Comparison of ENCODE assay signal across 13 cellular contexts in genomic region chr1:21590116-21590905, GRCh38.
DNase-seq lines count a peak whose midpoint lies in the region; ATAC-seq and TF ChIP-seq lines count a peak whose summit lies in the region.
"Had no signal": no experiment of that assay in that cellular context is flagged by ENCODE, and none has a peak within 500 bp of the region (broad histone marks: within the 10 kb centered on the region; RNA-seq: fewer than 3 reads in every experiment).

No MANE protein-coding gene starts in this region.

- H2BK15ac ChIP-seq in mesenchymal stem cell (ENCODE audit: low read depth, poor library complexity, severe bottlenecking) (peak overlapping the region; percentile 60), mesendoderm (replicated peaks; ENCODE audit: low read depth) (no peak overlapping the region)

- H4K20me1 ChIP-seq in BLaER1 = no peaks in the 10 kb centered on the region; the same call in 1 of the 2 replicates

- H2BK120ac ChIP-seq in mesenchymal stem cell (ENCODE audit: low read depth, low read length) (no peak overlapping the region), mesendoderm (ENCODE audit: low read depth, low read length) (no peak overlapping the region)

- H3K23ac ChIP-seq in mesenchymal stem cell (ENCODE audit: low read length in 2 of 2) (no peak overlapping the region), mesendoderm (ENCODE audit: low read length) (no peak overlapping the region)

- intact Hi-C loops in ascending aorta (cut with DNase I) (no loop called here), Right ventricle myocardium inferior (cut with DNase I) (no loop called here)

- H3K18ac ChIP-seq in mesenchymal stem cell (ENCODE audit: low read depth in 1 of 2, low read length in 2 of 2) = no peak overlapping the region
- H3K18ac ChIP-seq in mesendoderm (ENCODE audit: low read length) = no peak overlapping the region

- H3K4me2 ChIP-seq in BLaER1 (peak overlapping the region; percentile 32), mesenchymal stem cell (ENCODE audit: low read length, poor library complexity, severe bottlenecking) (no peak overlapping the region), mesendoderm (ENCODE audit: low read length) (no peak overlapping the region)

- H3K79me2 ChIP-seq in mesendoderm (ENCODE audit: control insufficient read depth, insufficient read depth, low read length) = no peaks in the 10 kb centered on the region

- H2BK5ac ChIP-seq in mesenchymal stem cell (ENCODE audit: low read depth, low read length, poor library complexity, severe bottlenecking) (peak overlapping the region; percentile 51), mesendoderm (ENCODE audit: low read length) (no peak overlapping the region)

- H4K8ac ChIP-seq in mesenchymal stem cell (ENCODE audit: low read length) (no peak overlapping the region), mesendoderm (ENCODE audit: low read depth, low read length) (no peak overlapping the region)

- H3K4me3 ChIP-seq in BLaER1 = no peak overlapping the region
- H3K4me3 ChIP-seq in mesenchymal stem cell (ENCODE audit: insufficient read depth in 1 of 2, low read depth in 1 of 2, low read length in 2 of 2) = no peak overlapping the region
- no peak overlapping the region for H3K4me3 ChIP-seq in ascending aorta
- no peak overlapping the region for H3K4me3 ChIP-seq in mesendoderm (ENCODE audit: low read length)
- H3K4me3 ChIP-seq in suprapubic skin = no peak overlapping the region

- 53% methylated on average over 20 of the region's 25 CpGs for WGBS in mesenchymal stem cell
- no CpG with 5 or more reads among the region's 25 CpGs for WGBS in mesendoderm (ENCODE audit: extremely low coverage, insufficient coverage, low lambda C conversion rate)
- WGBS in suprapubic skin = 17% methylated on average over 5 of the region's 25 CpGs

- H3K4ac ChIP-seq in mesenchymal stem cell (ENCODE audit: low read depth in 1 of 2, low read length in 2 of 2) = peak overlapping the region in 1 of 2 experiments; percentile 18
- H3K4ac ChIP-seq in mesendoderm (ENCODE audit: low read depth, low read length) = no peak overlapping the region

- H3K79me1 ChIP-seq in mesenchymal stem cell (replicated peaks; ENCODE audit: low read length, poor library complexity, severe bottlenecking) (no peaks in the 10 kb centered on the region), mesendoderm (ENCODE audit: low read length) (no peaks in the 10 kb centered on the region)

- peak overlapping the region in 1 of 2 experiments; percentile 21 for H2BK12ac ChIP-seq in mesenchymal stem cell (ENCODE audit: low read length in 2 of 2)

- no peak for TF ChIP-seq POLR2A in suprapubic skin (IDR thresholded peaks at IDR 0.05)

- H3K14ac ChIP-seq in mesenchymal stem cell (ENCODE audit: low read length in 2 of 2) = no peak overlapping the region

- no peak overlapping the region for H3K56ac ChIP-seq in mesendoderm (ENCODE audit: low read length)

- ATAC-seq in Right ventricle myocardium inferior = no peak
- ATAC-seq: activated naive CD4-positive, alpha-beta T cell treated with anti-CD3 and anti-CD28 coated beads, Interleukin-2, amount 50 U/mL, for 72 hours; right cardiac atrium had no signal

- H2AK5ac ChIP-seq in mesenchymal stem cell (ENCODE audit: low read length, severe bottlenecking) = no peak overlapping the region
- no peak overlapping the region for H2AK5ac ChIP-seq in mesendoderm (ENCODE audit: low read length)

- H3K27me3 ChIP-seq in BLaER1 (no peaks in the 10 kb centered on the region), mesenchymal stem cell (ENCODE audit: control insufficient read depth in 1 of 2, insufficient read depth in 1 of 2, low read length in 2 of 2) (peaks cover 16 to 69% of the 10 kb centered on the region in 2 experiments), ascending aorta (no peaks in the 10 kb centered on the region), mesendoderm (ENCODE audit: insufficient read depth, low read length, poor library complexity) (no peaks in the 10 kb centered on the region), suprapubic skin (peaks cover 38% of the 10 kb centered on the region)

- H3K4me1 ChIP-seq in BLaER1 (peaks cover 9% of the 10 kb centered on the region), mesenchymal stem cell (ENCODE audit: control insufficient read depth, insufficient read depth, low read depth, low read length) (peaks cover 33% of the 10 kb centered on the region), ascending aorta (no peaks in the 10 kb centered on the region), mesendoderm (ENCODE audit: control insufficient read depth, low read depth, low read length) (peaks cover 3% of the 10 kb centered on the region), suprapubic skin (peaks cover 34% of the 10 kb centered on the region)

- no peak for TF ChIP-seq CTCF in ascending aorta (IDR thresholded peaks at IDR 0.05)
- TF ChIP-seq CTCF in suprapubic skin (IDR thresholded peaks at IDR 0.05) = no peak

- H2AFZ ChIP-seq in mesenchymal stem cell (ENCODE audit: low read depth, low read length) = no peak overlapping the region

- DNase-seq in NCI-H1436 treated with DMSO at 0.1 percent for 48 hours (lab: John Stamatoyannopoulos, UW) (peak; percentile 47), RPMI7951 (ENCODE audit: low read depth) (peak; percentile 40), mesenchymal stem cell (peak; percentile 28), ascending aorta (ENCODE audit: low spot score in 2 of 2) (no peak), mesendoderm (no peak), suprapubic skin (ENCODE audit: low spot score in 2 of 2) (no peak), Right ventricle myocardium inferior (ENCODE audit: missing footprints) (no peak)
- DNase-seq: central memory CD4-positive, alpha-beta T cell; foreskin melanocyte; right cardiac atrium; stimulated activated CD4-positive, alpha-beta T cell treated with anti-CD3 and anti-CD28 coated beads, Interleukin-4, amount 100 ng/mL, for 24 hours had no signal

- H3K9ac ChIP-seq in BLaER1 (no peak overlapping the region), mesenchymal stem cell (ENCODE audit: low read length) (no peak overlapping the region), mesendoderm (ENCODE audit: low read length) (no peak overlapping the region)

- H3K9me3 ChIP-seq in BLaER1 (no peaks in the 10 kb centered on the region), mesenchymal stem cell (ENCODE audit: control insufficient read depth, low read length) (no peaks in the 10 kb centered on the region), ascending aorta (no peaks in the 10 kb centered on the region), suprapubic skin (no peaks in the 10 kb centered on the region)

- H4K5ac ChIP-seq in mesendoderm (ENCODE audit: low read length) = no peak overlapping the region

- no peaks in the 10 kb centered on the region for H3K36me3 ChIP-seq in BLaER1
- H3K36me3 ChIP-seq in mesenchymal stem cell (ENCODE audit: control insufficient read depth in 1 of 2, insufficient read depth in 2 of 2, low read depth in 1 of 2, low read length in 2 of 2) = no peaks in the 10 kb centered on the region
- no peaks in the 10 kb centered on the region for H3K36me3 ChIP-seq in ascending aorta
- no peaks in the 10 kb centered on the region for H3K36me3 ChIP-seq in mesendoderm (ENCODE audit: control insufficient read depth, insufficient read depth, low read length)
- no peaks in the 10 kb centered on the region for H3K36me3 ChIP-seq in suprapubic skin

- H4K91ac ChIP-seq in mesenchymal stem cell (ENCODE audit: low read length) = no peak overlapping the region

- H3K27ac ChIP-seq in BLaER1 (no peak overlapping the region), mesenchymal stem cell (ENCODE audit: low read length, poor library complexity, severe bottlenecking) (no peak overlapping the region), ascending aorta (no peak overlapping the region), mesendoderm (ENCODE audit: low read depth, low read length) (no peak overlapping the region), suprapubic skin (no peak overlapping the region)

- TF ChIP-seq EP300 in suprapubic skin (IDR thresholded peaks at IDR 0.05) = no peak

Comparison
In these comparisons a context has a peak if more than half of its experiments do, and no peak if none do; other contexts are left out.
1. DNase-seq: peak in NCI-H1436 treated with DMSO at 0.1 percent for 48 hours (single experiment), RPMI7951 (single experiment) and mesenchymal stem cell (single experiment); none in ascending aorta (0 of 2), mesendoderm (single experiment), suprapubic skin (0 of 2) and Right ventricle myocardium inferior (single experiment).